ENCODE assay signal across 1 cellular context in genomic region chr21:38622081-38622826, GRCh38.
TF ChIP-seq lines count a peak whose summit lies in the region.

No MANE protein-coding gene starts in this region.

TF ChIP-seq in H1, 55 proteins besides CTCF, POLR2A, EP300 and RAD21:
- TF ChIP-seq SUZ12 (IDR thresholded peaks at IDR 0.05; ENCODE audit: low read length) (no peak), JUN (IDR thresholded peaks at IDR 0.05; ENCODE audit: low read depth, low read length) (no peak), CHD1 (IDR thresholded peaks at IDR 0.05; ENCODE audit: low read depth, low read length) (no peak), RXRA (IDR thresholded peaks at IDR 0.05; ENCODE audit: insufficient read depth, low read depth, low read length) (no peak), HDAC6 (IDR thresholded peaks at IDR 0.05; ENCODE audit: low read depth, low read length) (no peak), SIX5 (IDR thresholded peaks at IDR 0.05; ENCODE audit: low read depth, low read length) (no peak), MAX (IDR thresholded peaks at IDR 0.05) (no peak), CHD2 (IDR thresholded peaks at IDR 0.05; ENCODE audit: low read length) (no peak), RBBP5 (IDR thresholded peaks at IDR 0.05; ENCODE audit: borderline replicate concordance, low read depth, low read length) (no peak), CTBP2 (IDR thresholded peaks at IDR 0.05; ENCODE audit: borderline replicate concordance, insufficient read depth, insufficient read length, low read length) (no peak), HDAC2 (IDR thresholded peaks at IDR 0.05; ENCODE audit: borderline replicate concordance in 1 of 2, low read depth in 2 of 2, low read length in 2 of 2) (no peak), SP4 (IDR thresholded peaks at IDR 0.05; ENCODE audit: low read length) (no peak)
